ENCODE assay signal across 1 cellular context in genomic region chr3:186783731-186784515, GRCh38.
TF ChIP-seq lines count a peak whose summit lies in the region.

No MANE protein-coding gene starts in this region.

TF ChIP-seq in HEK293, 187 proteins besides CTCF, POLR2A, EP300 and RAD21 (continued from another document and continues in another):
- TF ChIP-seq, protein P1, sequence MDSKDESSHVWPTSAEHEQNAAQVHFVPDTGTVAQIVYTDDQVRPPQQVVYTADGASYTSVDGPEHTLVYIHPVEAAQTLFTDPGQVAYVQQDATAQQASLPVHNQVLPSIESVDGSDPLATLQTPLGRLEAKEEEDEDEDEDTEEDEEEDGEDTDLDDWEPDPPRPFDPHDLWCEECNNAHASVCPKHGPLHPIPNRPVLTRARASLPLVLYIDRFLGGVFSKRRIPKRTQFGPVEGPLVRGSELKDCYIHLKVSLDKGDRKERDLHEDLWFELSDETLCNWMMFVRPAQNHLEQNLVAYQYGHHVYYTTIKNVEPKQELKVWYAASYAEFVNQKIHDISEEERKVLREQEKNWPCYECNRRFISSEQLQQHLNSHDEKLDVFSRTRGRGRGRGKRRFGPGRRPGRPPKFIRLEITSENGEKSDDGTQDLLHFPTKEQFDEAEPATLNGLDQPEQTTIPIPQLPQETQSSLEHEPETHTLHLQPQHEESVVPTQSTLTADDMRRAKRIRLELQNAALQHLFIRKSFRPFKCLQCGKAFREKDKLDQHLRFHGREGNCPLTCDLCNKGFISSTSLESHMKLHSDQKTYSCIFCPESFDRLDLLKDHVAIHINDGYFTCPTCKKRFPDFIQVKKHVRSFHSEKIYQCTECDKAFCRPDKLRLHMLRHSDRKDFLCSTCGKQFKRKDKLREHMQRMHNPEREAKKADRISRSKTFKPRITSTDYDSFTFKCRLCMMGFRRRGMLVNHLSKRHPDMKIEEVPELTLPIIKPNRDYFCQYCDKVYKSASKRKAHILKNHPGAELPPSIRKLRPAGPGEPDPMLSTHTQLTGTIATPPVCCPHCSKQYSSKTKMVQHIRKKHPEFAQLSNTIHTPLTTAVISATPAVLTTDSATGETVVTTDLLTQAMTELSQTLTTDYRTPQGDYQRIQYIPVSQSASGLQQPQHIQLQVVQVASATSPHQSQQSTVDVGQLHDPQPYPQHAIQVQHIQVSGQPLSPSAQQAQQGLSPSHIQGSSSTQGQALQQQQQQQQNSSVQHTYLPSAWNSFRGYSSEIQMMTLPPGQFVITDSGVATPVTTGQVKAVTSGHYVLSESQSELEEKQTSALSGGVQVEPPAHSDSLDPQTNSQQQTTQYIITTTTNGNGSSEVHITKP (tag by site-specific recombination; IDR thresholded peaks at IDR 0.05), result no peak
- TF ChIP-seq ZNF629 (tag by site-specific recombination; IDR thresholded peaks at IDR 0.05) (0 out of 2 replicates have a peak, but pooled peaks have one; percentile 3), ZNF433 (tag by site-specific recombination; IDR thresholded peaks at IDR 0.05; ENCODE audit: low read depth) (no peak), ZNF292 (tag by site-specific recombination; IDR thresholded peaks at IDR 0.05; ENCODE audit: borderline replicate concordance, low read depth) (no peak), MZF1 (tag by site-specific recombination; IDR thresholded peaks at IDR 0.05; ENCODE audit: borderline replicate concordance) (no peak), GLIS2 (tag by site-specific recombination; IDR thresholded peaks at IDR 0.05) (peak; percentile 38; the same call in 1 of the 2 replicates), ZNF350 (tag by site-specific recombination; IDR thresholded peaks at IDR 0.05) (no peak), ZSCAN16 (tag by site-specific recombination; IDR thresholded peaks at IDR 0.05) (no peak), SP2 (tag by site-specific recombination; IDR thresholded peaks at IDR 0.05) (no peak; the same call in 1 of the 2 replicates), BCL11B (tag by site-specific recombination; IDR thresholded peaks at IDR 0.05; ENCODE audit: low read depth) (0 out of 2 replicates have a peak, but pooled peaks have one; percentile 31), ZNF140 (tag by site-specific recombination; IDR thresholded peaks at IDR 0.05) (no peak), ZNF658 (tag by site-specific recombination; IDR thresholded peaks at IDR 0.05) (no peak), ZNF138 (tag by site-specific recombination; IDR thresholded peaks at IDR 0.05; ENCODE audit: borderline replicate concordance) (0 out of 2 replicates have a peak, but pooled peaks have one; percentile 13), GLIS1 (tag by site-specific recombination; IDR thresholded peaks at IDR 0.05) (0 out of 2 replicates have a peak, but pooled peaks have one; percentile 21), ZNF18 (tag by site-specific recombination; IDR thresholded peaks at IDR 0.05) (no peak), ZNF211 (tag by site-specific recombination; IDR thresholded peaks at IDR 0.05; ENCODE audit: low read depth) (no peak), ZFP3 (tag by site-specific recombination; IDR thresholded peaks at IDR 0.05; ENCODE audit: low read depth) (no peak), KLF8 (tag by site-specific recombination; IDR thresholded peaks at IDR 0.05) (no peak), PRDM1 (tag by site-specific recombination; IDR thresholded peaks at IDR 0.05) (no peak), ZNF501 (tag by site-specific recombination; IDR thresholded peaks at IDR 0.05) (no peak), ZSCAN18 (tag by site-specific recombination; IDR thresholded peaks at IDR 0.05) (no peak), ZNF133 (tag by site-specific recombination; IDR thresholded peaks at IDR 0.05) (no peak), ZNF610 (tag by site-specific recombination; IDR thresholded peaks at IDR 0.05; ENCODE audit: borderline replicate concordance) (0 out of 2 replicates have a peak, but pooled peaks have one; percentile 19), HOXD13 (CRISPR knock-in tag; IDR thresholded peaks at IDR 0.05; ENCODE audit: borderline replicate concordance) (no peak), ZBTB17 (tag by site-specific recombination; IDR thresholded peaks at IDR 0.05) (no peak; the same call in 1 of the 2 replicates), ZNF660 (tag by site-specific recombination; IDR thresholded peaks at IDR 0.05) (no peak), SETDB1 (IDR thresholded peaks at IDR 0.05; ENCODE audit: insufficient read length, low read length) (no peak), TRIM28 (IDR thresholded peaks at IDR 0.05; ENCODE audit: borderline replicate concordance, low read length) (no peak), PRDM6 (tag by site-specific recombination; IDR thresholded peaks at IDR 0.05) (no peak), ZNF529 (tag by site-specific recombination; IDR thresholded peaks at IDR 0.05; ENCODE audit: insufficient replicate concordance) (no peak), BCL6B (tag by site-specific recombination; IDR thresholded peaks at IDR 0.05) (no peak), YY1 (tag by site-specific recombination; IDR thresholded peaks at IDR 0.05) (peak; percentile 76; the same call in 1 of the 2 replicates), ZNF677 (tag by site-specific recombination; IDR thresholded peaks at IDR 0.05) (0 out of 2 replicates have a peak, but pooled peaks have one; percentile 1), ZNF670 (tag by site-specific recombination; IDR thresholded peaks at IDR 0.05; ENCODE audit: low read depth) (no peak), ZNF692 (tag by site-specific recombination; IDR thresholded peaks at IDR 0.05) (no peak), KLF9 (tag by site-specific recombination; IDR thresholded peaks at IDR 0.05; ENCODE audit: low read depth) (peak; percentile 17; the same call in 1 of the 2 replicates), ATF2 (tag by site-specific recombination; IDR thresholded peaks at IDR 0.05; ENCODE audit: low read depth) (no peak), ZNF747 (tag by site-specific recombination; IDR thresholded peaks at IDR 0.05) (no peak), HIC1 (tag by site-specific recombination; IDR thresholded peaks at IDR 0.05) (peak; percentile 91), ZNF174 (tag by site-specific recombination; IDR thresholded peaks at IDR 0.05) (no peak)
- TF ChIP-seq, protein P2, sequence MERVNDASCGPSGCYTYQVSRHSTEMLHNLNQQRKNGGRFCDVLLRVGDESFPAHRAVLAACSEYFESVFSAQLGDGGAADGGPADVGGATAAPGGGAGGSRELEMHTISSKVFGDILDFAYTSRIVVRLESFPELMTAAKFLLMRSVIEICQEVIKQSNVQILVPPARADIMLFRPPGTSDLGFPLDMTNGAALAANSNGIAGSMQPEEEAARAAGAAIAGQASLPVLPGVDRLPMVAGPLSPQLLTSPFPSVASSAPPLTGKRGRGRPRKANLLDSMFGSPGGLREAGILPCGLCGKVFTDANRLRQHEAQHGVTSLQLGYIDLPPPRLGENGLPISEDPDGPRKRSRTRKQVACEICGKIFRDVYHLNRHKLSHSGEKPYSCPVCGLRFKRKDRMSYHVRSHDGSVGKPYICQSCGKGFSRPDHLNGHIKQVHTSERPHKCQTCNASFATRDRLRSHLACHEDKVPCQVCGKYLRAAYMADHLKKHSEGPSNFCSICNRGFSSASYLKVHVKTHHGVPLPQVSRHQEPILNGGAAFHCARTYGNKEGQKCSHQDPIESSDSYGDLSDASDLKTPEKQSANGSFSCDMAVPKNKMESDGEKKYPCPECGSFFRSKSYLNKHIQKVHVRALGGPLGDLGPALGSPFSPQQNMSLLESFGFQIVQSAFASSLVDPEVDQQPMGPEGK (tag by site-specific recombination; IDR thresholded peaks at IDR 0.05), result peak; percentile 81
- TF ChIP-seq, protein P3, sequence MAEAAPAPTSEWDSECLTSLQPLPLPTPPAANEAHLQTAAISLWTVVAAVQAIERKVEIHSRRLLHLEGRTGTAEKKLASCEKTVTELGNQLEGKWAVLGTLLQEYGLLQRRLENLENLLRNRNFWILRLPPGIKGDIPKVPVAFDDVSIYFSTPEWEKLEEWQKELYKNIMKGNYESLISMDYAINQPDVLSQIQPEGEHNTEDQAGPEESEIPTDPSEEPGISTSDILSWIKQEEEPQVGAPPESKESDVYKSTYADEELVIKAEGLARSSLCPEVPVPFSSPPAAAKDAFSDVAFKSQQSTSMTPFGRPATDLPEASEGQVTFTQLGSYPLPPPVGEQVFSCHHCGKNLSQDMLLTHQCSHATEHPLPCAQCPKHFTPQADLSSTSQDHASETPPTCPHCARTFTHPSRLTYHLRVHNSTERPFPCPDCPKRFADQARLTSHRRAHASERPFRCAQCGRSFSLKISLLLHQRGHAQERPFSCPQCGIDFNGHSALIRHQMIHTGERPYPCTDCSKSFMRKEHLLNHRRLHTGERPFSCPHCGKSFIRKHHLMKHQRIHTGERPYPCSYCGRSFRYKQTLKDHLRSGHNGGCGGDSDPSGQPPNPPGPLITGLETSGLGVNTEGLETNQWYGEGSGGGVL (tag by site-specific recombination; IDR thresholded peaks at IDR 0.05), result no peak
